In the genomic region with DNA sequence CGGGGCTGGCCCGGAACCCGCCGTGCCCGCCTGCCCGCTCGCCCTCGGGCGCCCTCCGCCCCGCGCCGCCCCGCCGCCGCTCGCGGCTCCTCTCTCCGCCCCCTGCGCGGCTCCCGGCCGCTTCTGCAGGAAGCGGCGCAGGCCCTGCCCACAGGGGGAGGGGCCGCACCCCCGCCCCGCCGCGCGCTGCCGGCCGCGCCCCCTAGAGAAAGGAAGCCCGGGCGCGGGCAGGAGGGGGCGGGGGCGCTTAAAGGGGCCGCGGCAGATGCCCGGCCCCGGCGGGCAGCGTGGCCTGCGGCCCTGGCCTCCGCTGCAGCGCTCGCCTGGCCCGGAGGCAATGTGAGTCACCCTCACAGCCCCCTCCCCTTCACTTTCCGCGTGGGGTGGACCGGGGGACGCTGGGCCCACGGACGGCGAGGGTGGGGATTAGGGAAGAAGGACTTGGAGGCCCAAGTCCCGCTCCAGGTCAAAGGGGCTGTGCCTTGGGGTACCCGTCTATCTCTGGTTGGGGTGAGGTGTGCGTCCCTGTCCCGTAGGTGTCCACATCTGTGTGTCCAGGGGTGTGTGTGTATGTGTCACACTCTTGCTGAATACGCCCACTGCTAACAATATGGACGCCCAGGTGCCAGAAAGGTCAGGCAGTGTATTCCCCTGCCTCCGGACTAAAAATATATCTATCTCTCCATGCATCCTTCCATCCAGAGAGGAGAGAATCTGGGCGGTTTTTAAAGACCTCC, we compare ENCODE assay signal across 8 cellular contexts. TPM values are rescaled to one million over a fixed set of nuclear protein-coding genes. Genes with fewer than 3 reads are reported as not detected.
A peak's percentile ranks its signal among the peaks of the same experiment; 100 is the strongest.
DNase-seq lines count a peak whose midpoint lies in the region; ATAC-seq, FAIRE-seq and TF ChIP-seq lines count a peak whose summit lies in the region.

A gene with protein sequence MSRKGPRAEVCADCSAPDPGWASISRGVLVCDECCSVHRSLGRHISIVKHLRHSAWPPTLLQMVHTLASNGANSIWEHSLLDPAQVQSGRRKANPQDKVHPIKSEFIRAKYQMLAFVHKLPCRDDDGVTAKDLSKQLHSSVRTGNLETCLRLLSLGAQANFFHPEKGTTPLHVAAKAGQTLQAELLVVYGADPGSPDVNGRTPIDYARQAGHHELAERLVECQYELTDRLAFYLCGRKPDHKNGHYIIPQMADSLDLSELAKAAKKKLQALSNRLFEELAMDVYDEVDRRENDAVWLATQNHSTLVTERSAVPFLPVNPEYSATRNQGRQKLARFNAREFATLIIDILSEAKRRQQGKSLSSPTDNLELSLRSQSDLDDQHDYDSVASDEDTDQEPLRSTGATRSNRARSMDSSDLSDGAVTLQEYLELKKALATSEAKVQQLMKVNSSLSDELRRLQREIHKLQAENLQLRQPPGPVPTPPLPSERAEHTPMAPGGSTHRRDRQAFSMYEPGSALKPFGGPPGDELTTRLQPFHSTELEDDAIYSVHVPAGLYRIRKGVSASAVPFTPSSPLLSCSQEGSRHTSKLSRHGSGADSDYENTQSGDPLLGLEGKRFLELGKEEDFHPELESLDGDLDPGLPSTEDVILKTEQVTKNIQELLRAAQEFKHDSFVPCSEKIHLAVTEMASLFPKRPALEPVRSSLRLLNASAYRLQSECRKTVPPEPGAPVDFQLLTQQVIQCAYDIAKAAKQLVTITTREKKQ (minus strand): TSS at position 125 of the 737 bp plus-strand sequence. CDS start 270 bp downstream, outside the sequence.

- peaks cover 44% of the 10 kb centered on the region for H3K4me1 ChIP-seq in iPS-18a (ENCODE audit: control insufficient read depth, low read depth, low read length)

- in situ Hi-C loops in brain microvascular endothelial cell (cut with HindIII; ENCODE audit: low pct_ligation_motif_present, low sequenced_read_pairs) = no loop called here

- TF ChIP-seq CTCF in brain microvascular endothelial cell (IDR thresholded peaks at IDR 0.05; ENCODE audit: low read depth, low read length, missing control alignments) = no peak

- H3K4me3 ChIP-seq in brain microvascular endothelial cell (ENCODE audit: low read depth, low read length) (peak within 1 kb of the TSS; percentile 74), iPS-18a (ENCODE audit: low read length) (peak within 1 kb of the TSS; percentile 82), skeletal muscle cell (ENCODE audit: low read depth, low read length) (peak within 1 kb of the TSS; percentile 61)

- H3K27me3 ChIP-seq in brain microvascular endothelial cell (replicated peaks) (no peaks in the 10 kb centered on the region), iPS-18a (ENCODE audit: control insufficient read depth, insufficient read depth, low read length) (peaks cover 8% of the 10 kb centered on the region)

- FAIRE-seq in GM12891 (lab: Jason Lieb, UNC) = peak; percentile 90

- peak within 1 kb of the TSS; percentile 67 for H3K9ac ChIP-seq in iPS-18a (ENCODE audit: low read length)

- H3K9me3 ChIP-seq in iPS-18a (ENCODE audit: control insufficient read depth, low read depth, low read length) = no peaks in the 10 kb centered on the region

- ATAC-seq in HG02970 (IDR thresholded peaks at IDR 0.05; ENCODE audit: low FRiP score, unreplicated experiment) (peak; percentile 63), GM21528 (IDR thresholded peaks at IDR 0.05; ENCODE audit: low FRiP score, unreplicated experiment) (no peak)

- peak within 1 kb of the TSS; percentile 21 for H3K27ac ChIP-seq in brain microvascular endothelial cell
- no peak within 1 kb of the TSS for H3K27ac ChIP-seq in iPS-18a (ENCODE audit: low read length)

- H3K36me3 ChIP-seq in brain microvascular endothelial cell (replicated peaks) (no peaks in the 10 kb centered on the region), iPS-18a (ENCODE audit: control insufficient read depth, low read depth, low read length) (no peaks in the 10 kb centered on the region)

- DNase-seq in GM12891 (ENCODE audit: insufficient read length, low spot score) = peak; percentile 95
- peak; percentile 23 for DNase-seq in NCI-H2029 treated with DMSO at 0.1 percent for 48 hours (lab: John Stamatoyannopoulos, UW)
- peak; percentile 91 for DNase-seq in UCSD-AML1 (lab: John Stamatoyannopoulos, UW; ENCODE audit: unreplicated experiment)
- DNase-seq in brain microvascular endothelial cell = peak; percentile 52
- peak; percentile 50 for DNase-seq in skeletal muscle cell (ENCODE audit: low read depth)

- no peak for TF ChIP-seq POLR2A in GM12891 (IDR thresholded peaks at IDR 0.05; ENCODE audit: low read depth, low read length)

TF ChIP-seq in GM12891, 5 proteins besides CTCF, POLR2A, EP300 and RAD21:
- TF ChIP-seq POU2F2 (IDR thresholded peaks at IDR 0.05; ENCODE audit: low read depth, low read length) (no peak), SPI1 (IDR thresholded peaks at IDR 0.05; ENCODE audit: low read depth, low read length) (0 out of 2 replicates have a peak, but pooled peaks have one; percentile 3), PAX5 (IDR thresholded peaks at IDR 0.05; ENCODE audit: insufficient read depth, low read length, severe bottlenecking) (peak; percentile 43)
TF ChIP-seq in GM12891: peak in this region for 2.

RNA-seq across cellular contexts. Expression of the gene that starts here (rescaled TPM):
- polyA plus RNA-seq in GM12891 (2012; ENCODE audit: low read depth, missing spikeins) = 13.2 TPM

Comparison
In these comparisons a context has a peak if more than half of its experiments do, and no peak if none do; other contexts are left out.
1. DNase-seq: peak in every context shown above with its lines; median percentile 95 in GM12891; 91 in UCSD-AML1; 52 in brain microvascular endothelial cell; 50 in skeletal muscle cell; 23 in NCI-H2029 treated with DMSO at 0.1 percent for 48 hours.